21 cellular contexts compared by ENCODE assay signal in genomic region chr11:35990816-35991215, GRCh38. TPM values are rescaled to one million over a fixed set of nuclear protein-coding genes. Genes with fewer than 3 reads are reported as not detected.
DNase-seq lines count a peak whose midpoint lies in the region; ATAC-seq and TF ChIP-seq lines count a peak whose summit lies in the region.
"Had no signal": no experiment of that assay in that cellular context is flagged by ENCODE, and none has a peak within 500 bp of the region (broad histone marks: within the 10 kb centered on the region; RNA-seq: fewer than 3 reads in every experiment).

No MANE protein-coding gene starts in this region.

- H2BK12ac ChIP-seq in mesenchymal stem cell (ENCODE audit: low read length in 2 of 2) = no peak overlapping the region

- 96% methylated on average over 3 of the region's 3 CpGs for WGBS in mesenchymal stem cell

- H2AFZ ChIP-seq in mesenchymal stem cell (ENCODE audit: low read depth, low read length) = no peak overlapping the region

- no peak for DNase-seq in activated T-cell treated with anti-CD3 and anti-CD28 coated beads, Interleukin-2, amount 50 U/mL, for 72 hours
- DNase-seq in activated T-cell treated with anti-CD3 and anti-CD28 coated beads, Interleukin-2, amount 50 U/mL, for 4 hours = no peak
- no peak for DNase-seq in mesenchymal stem cell
- DNase-seq in nephron progenitor cell = no peak
- peak; percentile 58 for DNase-seq in pons (ENCODE audit: low spot score)
- no peak for DNase-seq in anterior cingulate cortex (lab: John Stamatoyannopoulos, UW)
- no peak for DNase-seq in AML-193 (lab: John Stamatoyannopoulos, UW)
- DNase-seq: BE2C; Calu3; CD4-positive, alpha-beta memory T cell; COR-L47; DMS53; DMS79 treated with DMSO at 0.1 percent for 48 hours; GF-D8; GOT3; HFFc6 had no signal

- H3K36me3 Mint-ChIP-seq in activated T-cell treated with anti-CD3 and anti-CD28 coated beads, Interleukin-2, amount 50 U/mL, for 72 hours (ENCODE audit: insufficient read depth in 2 of 2) = peaks cover 0 to 2% of the 10 kb centered on the region in 2 donors
- H3K36me3 Mint-ChIP-seq in activated T-cell treated with anti-CD3 and anti-CD28 coated beads, Interleukin-2, amount 50 U/mL, for 4 hours (ENCODE audit: insufficient read depth) = no peaks in the 10 kb centered on the region
- H3K36me3 Mint-ChIP-seq in nephron progenitor cell (ENCODE audit: low read depth) = peaks cover 76% of the 10 kb centered on the region
- H3K36me3 Mint-ChIP-seq: CD4-positive, alpha-beta memory T cell had no signal

- H3K27ac Mint-ChIP-seq in activated T-cell treated with anti-CD3 and anti-CD28 coated beads, Interleukin-2, amount 50 U/mL, for 72 hours = peak overlapping the region; percentile 9
- peak overlapping the region; percentile 8 for H3K27ac Mint-ChIP-seq in nephron progenitor cell
- H3K27ac Mint-ChIP-seq: CD14-positive monocyte; CD4-positive, alpha-beta memory T cell; HFFc6 had no signal

- peaks cover 7% of the 10 kb centered on the region for H3K9me3 ChIP-seq in mesenchymal stem cell (ENCODE audit: control insufficient read depth, low read length)
- H3K9me3 ChIP-seq: BE2C had no signal

- H3K79me1 ChIP-seq in mesenchymal stem cell (replicated peaks; ENCODE audit: low read length, poor library complexity, severe bottlenecking) = peaks cover 20% of the 10 kb centered on the region

- no peak overlapping the region for H3K23ac ChIP-seq in mesenchymal stem cell (ENCODE audit: low read length in 2 of 2)

- H3K4ac ChIP-seq in mesenchymal stem cell (ENCODE audit: low read depth in 1 of 2, low read length in 2 of 2) = no peak overlapping the region

- no peaks in the 10 kb centered on the region for H3K36me3 ChIP-seq in mesenchymal stem cell (ENCODE audit: control insufficient read depth in 1 of 2, insufficient read depth in 2 of 2, low read depth in 1 of 2, low read length in 2 of 2)
- H3K36me3 ChIP-seq: BE2C, HAP-1 had no signal

- H3K14ac ChIP-seq in mesenchymal stem cell (ENCODE audit: low read length in 2 of 2) = no peak overlapping the region

- TF ChIP-seq CTCF in nephron progenitor cell (IDR thresholded peaks at IDR 0.05) = no peak

- no peaks in the 10 kb centered on the region for H3K4me1 ChIP-seq in mesenchymal stem cell (ENCODE audit: control insufficient read depth, insufficient read depth, low read depth, low read length)
- H3K4me1 ChIP-seq: BE2C, HAP-1 had no signal

- peak overlapping the region; percentile 41 for H2AK5ac ChIP-seq in mesenchymal stem cell (ENCODE audit: low read length, severe bottlenecking)

- H2BK15ac ChIP-seq in mesenchymal stem cell (ENCODE audit: low read depth, poor library complexity, severe bottlenecking) = no peak overlapping the region

- H3K27ac ChIP-seq in mesenchymal stem cell (ENCODE audit: low read length, poor library complexity, severe bottlenecking) = no peak overlapping the region
- H3K27ac ChIP-seq: 22Rv1 had no signal

- no peak overlapping the region for H2BK5ac ChIP-seq in mesenchymal stem cell (ENCODE audit: low read depth, low read length, poor library complexity, severe bottlenecking)

- no peaks in the 10 kb centered on the region for H3K27me3 ChIP-seq in mesenchymal stem cell (ENCODE audit: control insufficient read depth in 1 of 2, insufficient read depth in 1 of 2, low read length in 2 of 2)
- H3K27me3 ChIP-seq: BE2C; BLaER1 treated with 17β-estradiol and CSF1 and Interleukin-3, amounts not matched to agents 10 nM and 100 nM had no signal

- ATAC-seq in activated T-cell treated with anti-CD3 and anti-CD28 coated beads, Interleukin-2, amount 50 U/mL, for 72 hours (replicated peaks in 1 of 2) = no peak
- ATAC-seq in activated T-cell treated with anti-CD3 and anti-CD28 coated beads, Interleukin-2, amount 50 U/mL, for 4 hours = no peak
- no peak for ATAC-seq in HG03460 (IDR thresholded peaks at IDR 0.05; ENCODE audit: unreplicated experiment)

- H4K91ac ChIP-seq in mesenchymal stem cell (ENCODE audit: low read length) = no peak overlapping the region

- no peak overlapping the region for H2BK120ac ChIP-seq in mesenchymal stem cell (ENCODE audit: low read depth, low read length)

- no peak overlapping the region for H3K9ac ChIP-seq in mesenchymal stem cell (ENCODE audit: low read length)
- H3K9ac ChIP-seq: BLaER1 treated with 17β-estradiol and CSF1 and Interleukin-3, amounts not matched to agents 10 nM and 100 nM had no signal

- H3K4me1 Mint-ChIP-seq in activated T-cell treated with anti-CD3 and anti-CD28 coated beads, Interleukin-2, amount 50 U/mL, for 72 hours (ENCODE audit: low read depth) = peaks cover 5% of the 10 kb centered on the region
- H3K4me1 Mint-ChIP-seq in activated T-cell treated with anti-CD3 and anti-CD28 coated beads, Interleukin-2, amount 50 U/mL, for 4 hours (ENCODE audit: low read depth) = no peaks in the 10 kb centered on the region
- H3K4me1 Mint-ChIP-seq in nephron progenitor cell = peaks cover 30% of the 10 kb centered on the region
- H3K4me1 Mint-ChIP-seq: CD4-positive, alpha-beta memory T cell had no signal

- H3K4me2 ChIP-seq in mesenchymal stem cell (ENCODE audit: low read length, poor library complexity, severe bottlenecking) = no peak overlapping the region

- peaks cover 0 to 2% of the 10 kb centered on the region in 2 donors for H3K9me3 Mint-ChIP-seq in activated T-cell treated with anti-CD3 and anti-CD28 coated beads, Interleukin-2, amount 50 U/mL, for 72 hours
- no peaks in the 10 kb centered on the region for H3K9me3 Mint-ChIP-seq in activated T-cell treated with anti-CD3 and anti-CD28 coated beads, Interleukin-2, amount 50 U/mL, for 4 hours
- peaks cover 72% of the 10 kb centered on the region for H3K9me3 Mint-ChIP-seq in nephron progenitor cell

- peaks cover 43% of the 10 kb centered on the region for H3K27me3 Mint-ChIP-seq in activated T-cell treated with anti-CD3 and anti-CD28 coated beads, Interleukin-2, amount 50 U/mL, for 72 hours (ENCODE audit: low read depth)
- peaks cover 22% of the 10 kb centered on the region for H3K27me3 Mint-ChIP-seq in activated T-cell treated with anti-CD3 and anti-CD28 coated beads, Interleukin-2, amount 50 U/mL, for 4 hours (ENCODE audit: low read depth)
- H3K27me3 Mint-ChIP-seq in nephron progenitor cell (ENCODE audit: low read depth, poor library complexity) = no peaks in the 10 kb centered on the region

- no peak overlapping the region for H3K4me3 Mint-ChIP-seq in activated T-cell treated with anti-CD3 and anti-CD28 coated beads, Interleukin-2, amount 50 U/mL, for 72 hours
- no peak overlapping the region for H3K4me3 Mint-ChIP-seq in activated T-cell treated with anti-CD3 and anti-CD28 coated beads, Interleukin-2, amount 50 U/mL, for 4 hours
- H3K4me3 Mint-ChIP-seq in nephron progenitor cell = no peak overlapping the region
- H3K4me3 Mint-ChIP-seq: CD14-positive monocyte; CD4-positive, alpha-beta memory T cell; HFFc6 had no signal

- no peak overlapping the region for H4K8ac ChIP-seq in mesenchymal stem cell (ENCODE audit: low read length)

- H3K18ac ChIP-seq in mesenchymal stem cell (ENCODE audit: low read depth in 1 of 2, low read length in 2 of 2) = no peak overlapping the region

- H3K4me3 ChIP-seq in mesenchymal stem cell (ENCODE audit: insufficient read depth in 1 of 2, low read depth in 1 of 2, low read length in 2 of 2) = no peak overlapping the region
- H3K4me3 ChIP-seq: BLaER1 treated with 17β-estradiol and CSF1 and Interleukin-3, amounts not matched to agents 10 nM and 100 nM; HAP-1 had no signal

RNA-seq across cellular contexts. Expression of gene LDLRAD3, which starts 47.0 kb away (rescaled TPM):
- total RNA-seq in activated T-cell treated with anti-CD3 and anti-CD28 coated beads, Interleukin-2, amount 50 U/mL, for 72 hours = not detected
- total RNA-seq in activated T-cell treated with anti-CD3 and anti-CD28 coated beads, Interleukin-2, amount 50 U/mL, for 4 hours = under 1 TPM; 0.29 to 0.76 (median 0.71) TPM
- polyA plus RNA-seq in mesenchymal stem cell (2013, experiment 1 of 2) = 5.9 TPM
- polyA plus RNA-seq in mesenchymal stem cell (2013, experiment 2 of 2) = 5.9 TPM
- total RNA-seq: CD4-positive, alpha-beta memory T cell had no signal
- polyA plus RNA-seq: CD4-positive, alpha-beta memory T cell had no signal
